Comparison of ENCODE assay signal across 8 cellular contexts in the genomic region with DNA sequence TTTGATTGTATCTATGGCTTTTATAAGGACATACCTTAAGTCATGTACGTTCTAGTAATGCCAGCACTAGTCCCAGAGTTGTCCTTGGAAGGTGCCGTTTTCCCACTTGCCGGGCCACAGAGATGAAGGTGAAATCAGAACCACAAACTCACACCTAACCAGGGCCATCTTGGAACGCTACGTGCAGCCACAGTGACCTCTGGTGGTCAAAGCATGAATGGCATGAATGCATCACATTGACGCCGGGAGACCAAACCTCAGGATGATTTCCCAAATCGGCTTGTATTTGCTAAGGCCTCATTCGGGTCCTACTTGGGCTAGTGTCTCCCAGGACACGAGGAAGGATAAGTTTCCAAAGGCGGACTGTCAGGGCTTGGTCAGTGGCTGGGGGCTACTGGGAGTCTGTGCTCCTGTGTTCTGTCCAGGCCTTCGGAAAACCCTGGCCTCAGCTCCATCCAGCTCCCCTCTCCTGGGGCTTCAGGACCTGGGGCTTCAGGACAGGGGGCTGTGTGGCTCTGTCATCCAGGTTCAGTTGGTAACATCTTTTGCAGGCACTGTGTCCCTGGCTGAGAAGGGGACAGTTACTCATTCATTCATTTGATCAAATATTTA.
DNase-seq lines count a peak whose midpoint lies in the region; ATAC-seq and TF ChIP-seq lines count a peak whose summit lies in the region.

No MANE protein-coding gene starts in this region.

- intact Hi-C loops in IMR-90 (cut with micrococcal nuclease) (loop anchor here (1.0 to 5.0 kb wide), 3 partner anchors 152 to 603 kb away; no protein-coding TSS in a partner anchor), adrenal gland (cut with DNase I) (loop anchor here (2.0 to 5.0 kb wide), 2 partner anchors 293 to 296 kb away; no protein-coding TSS in a partner anchor), left cardiac atrium (cut with DNase I) (loop anchor here in 1 of 2 donors (1.0 to 10.0 kb wide), 2 partner anchors 295 to 1084 kb away; no protein-coding TSS in a partner anchor)

- peak; percentile 94 for TF ChIP-seq RAD21 in IMR-90 (IDR thresholded peaks at IDR 0.05; ENCODE audit: low read length)

- H3K79me2 ChIP-seq in DOHH2 (ENCODE audit: control insufficient read depth, low read length), result no peaks in the 10 kb centered on the region
- no peaks in the 10 kb centered on the region for H3K79me2 ChIP-seq in SU-DHL-6 (ENCODE audit: insufficient read depth, low read length)

- in situ Hi-C loops in IMR-90 (cut with MboI; ENCODE audit: low sequenced_read_pairs), result loop anchor here (10.0 kb wide), 1 partner anchor 1084 kb away; no protein-coding TSS in a partner anchor

- BruUV-seq in IMR-90 (replicated peaks; lab: Mats Ljungman, UMichigan), result no TSS peak

- H4K8ac ChIP-seq in IMR-90 (ENCODE audit: low read depth in 2 of 2, low read length in 2 of 2), result no peak overlapping the region

- peak overlapping the region; percentile 2 for H2AK9ac ChIP-seq in IMR-90 (replicated peaks; ENCODE audit: low read depth, low read length, poor library complexity)

- no peak overlapping the region for H2BK15ac ChIP-seq in IMR-90 (ENCODE audit: low read depth, low read length)

- H2BK20ac ChIP-seq in IMR-90 (ENCODE audit: low read depth, low read length), result no peak overlapping the region

- H3K27me3 ChIP-seq in DOHH2 (ENCODE audit: control insufficient read depth, low read length) (peaks cover 11% of the 10 kb centered on the region; the same call in 1 of the 2 replicates), IMR-90 (ENCODE audit: control insufficient read depth, insufficient read depth, low read length) (no peaks in the 10 kb centered on the region), SU-DHL-6 (ENCODE audit: low read length) (no peaks in the 10 kb centered on the region), adrenal gland (no peaks in the 10 kb centered on the region)

- no peak overlapping the region for H4K91ac ChIP-seq in IMR-90 (ENCODE audit: insufficient read depth, low read depth, low read length)

- H3K27ac ChIP-seq in DOHH2 (ENCODE audit: low read depth, low read length), result no peak overlapping the region
- no peak overlapping the region for H3K27ac ChIP-seq in IMR-90 (ENCODE audit: insufficient read depth, low read length)
- H3K27ac ChIP-seq in SU-DHL-6 (ENCODE audit: low read depth, low read length), result no peak overlapping the region
- H3K27ac ChIP-seq in adrenal gland, result no peak overlapping the region

- H3K4me1 ChIP-seq in DOHH2 (ENCODE audit: control insufficient read depth, low read length) (no peaks in the 10 kb centered on the region), IMR-90 (ENCODE audit: control insufficient read depth, insufficient read depth, low read length) (no peaks in the 10 kb centered on the region), adrenal gland (replicated peaks in 1 of 2) (no peaks in the 10 kb centered on the region)

- no peaks in the 10 kb centered on the region for H3K9me1 ChIP-seq in IMR-90 (ENCODE audit: insufficient read depth, low read length)

- dilution Hi-C loops in IMR-90 (cut with HindIII; ENCODE audit: low sequenced_read_pairs, unreplicated experiment), result no loop called here

- POLR2A ChIA-PET in IMR-90 (lab: Charles Lee; ENCODE audit: unreplicated experiment), result no interaction called here

- no peaks in the 10 kb centered on the region for H3K79me1 ChIP-seq in IMR-90 (ENCODE audit: low read depth in 1 of 2, low read length in 2 of 2)

- H3K14ac ChIP-seq in IMR-90 (replicated peaks; ENCODE audit: low read depth, low read length), result no peak overlapping the region

- H3K4me3 ChIP-seq in DOHH2 (ENCODE audit: low read length), result no peak overlapping the region
- no peak overlapping the region for H3K4me3 ChIP-seq in IMR-90 (ENCODE audit: insufficient read depth, low read depth, low read length)
- H3K4me3 ChIP-seq in SU-DHL-6 (ENCODE audit: insufficient read depth, low read length, poor library complexity, severe bottlenecking), result no peak overlapping the region
- no peak overlapping the region for H3K4me3 ChIP-seq in adrenal gland

- ATAC-seq in IMR-90 (ENCODE audit: low read depth) (peak; percentile 92), left cardiac atrium (peak; percentile 53 to 74), GM18868 (IDR thresholded peaks at IDR 0.05; ENCODE audit: unreplicated experiment) (no peak), GM21717 (IDR thresholded peaks at IDR 0.05; ENCODE audit: unreplicated experiment) (no peak)

- H4K5ac ChIP-seq in IMR-90 (ENCODE audit: low read depth, low read length), result no peak overlapping the region

- H3K23ac ChIP-seq in IMR-90 (ENCODE audit: low read depth, low read length), result no peak overlapping the region

- peak overlapping the region; percentile 4 for H2AFZ ChIP-seq in IMR-90 (replicated peaks; ENCODE audit: low read length, poor library complexity)
- H2AFZ ChIP-seq in SU-DHL-6 (ENCODE audit: low read depth, low read length, severe bottlenecking), result no peak overlapping the region

- no peak overlapping the region for H3K18ac ChIP-seq in IMR-90 (ENCODE audit: low read depth, low read length)

- DNase-seq in IMR-90 (peak; percentile 41), adrenal gland (peak; percentile 50 to 91 (median 74)), left cardiac atrium (peak; percentile 64), putamen (ENCODE audit: low spot score) (peak; percentile 53)

- H2BK120ac ChIP-seq in IMR-90 (ENCODE audit: low read depth, low read length), result no peak overlapping the region

- H2BK5ac ChIP-seq in IMR-90 (ENCODE audit: low read depth, low read length, poor library complexity, severe bottlenecking), result no peak overlapping the region

- no peaks in the 10 kb centered on the region for H3K36me3 ChIP-seq in DOHH2 (ENCODE audit: control insufficient read depth, low read length)
- no peaks in the 10 kb centered on the region for H3K36me3 ChIP-seq in IMR-90 (ENCODE audit: control insufficient read depth, insufficient read depth, low read length)
- H3K36me3 ChIP-seq in SU-DHL-6 (ENCODE audit: low read length), result no peaks in the 10 kb centered on the region
- no peaks in the 10 kb centered on the region for H3K36me3 ChIP-seq in adrenal gland (replicated peaks in 1 of 2)

- H3K9me2 ChIP-seq in DOHH2 (replicated peaks; ENCODE audit: control insufficient read depth, low read length) (no peaks in the 10 kb centered on the region), SU-DHL-6 (replicated peaks; ENCODE audit: insufficient read depth, low read length) (no peaks in the 10 kb centered on the region)

- TF ChIP-seq POLR2A in IMR-90 (IDR thresholded peaks at IDR 0.05; ENCODE audit: low read depth, low read length) (no peak), adrenal gland (IDR thresholded peaks at IDR 0.05) (no peak)

- H4K20me1 ChIP-seq in DOHH2 (ENCODE audit: control insufficient read depth, insufficient read depth, low read depth, low read length), result no peaks in the 10 kb centered on the region
- no peaks in the 10 kb centered on the region for H4K20me1 ChIP-seq in IMR-90 (ENCODE audit: insufficient read depth, low read length)
- H4K20me1 ChIP-seq in SU-DHL-6 (ENCODE audit: low read depth, low read length), result no peaks in the 10 kb centered on the region

- H3K4ac ChIP-seq in IMR-90 (ENCODE audit: low read depth, low read length), result no peak overlapping the region

- H2AK5ac ChIP-seq in IMR-90 (ENCODE audit: low read depth, low read length), result no peak overlapping the region

- CTCF ChIA-PET in IMR-90 (lab: Yijun Ruan, JAX), result interaction anchor here (0.7 kb wide), 2 partner anchors 15 to 304 kb away, joined by 3 read pairs; no protein-coding TSS in a partner anchor

- H3K4me2 ChIP-seq in DOHH2 (ENCODE audit: low read length), result no peak overlapping the region
- H3K4me2 ChIP-seq in IMR-90 (ENCODE audit: low read depth, low read length), result no peak overlapping the region
- no peak overlapping the region for H3K4me2 ChIP-seq in SU-DHL-6 (ENCODE audit: low read depth, low read length, poor library complexity, severe bottlenecking)

- TF ChIP-seq CTCF in DOHH2 (IDR thresholded peaks at IDR 0.05; ENCODE audit: low read depth, low read length, poor library complexity, severe bottlenecking) (peak; percentile 90), IMR-90 (conservative IDR thresholded peaks at IDR 0.05; ENCODE audit: low read depth, low read length) (peak; percentile 90), SU-DHL-6 (IDR thresholded peaks at IDR 0.05; ENCODE audit: insufficient read depth, low read length, poor library complexity, severe bottlenecking) (peak; percentile 72), adrenal gland (IDR thresholded peaks at IDR 0.05) (peak; percentile 92 to 97 (median 93))

- H3K9ac ChIP-seq in IMR-90 (ENCODE audit: low read depth, low read length), result no peak overlapping the region
- no peak overlapping the region for H3K9ac ChIP-seq in SU-DHL-6 (ENCODE audit: low read length)

- 0% methylated on average over 4 of the region's 12 CpGs; no CpG with 5 or more reads in 1 of the 2 experiments for WGBS in IMR-90 (ENCODE audit: extremely low coverage in 2 of 2, insufficient read length in 1 of 2), 2 experiments
- 3 to 11% (median 10%) methylated on average over 6 to 12 of the region's 12 CpGs for WGBS in adrenal gland, 4 donors

- H3K9me3 ChIP-seq in DOHH2 (ENCODE audit: control insufficient read depth, insufficient read depth, low read length), result no peaks in the 10 kb centered on the region
- no peaks in the 10 kb centered on the region for H3K9me3 ChIP-seq in IMR-90 (ENCODE audit: control insufficient read depth, insufficient read depth, low read length)
- no peaks in the 10 kb centered on the region for H3K9me3 ChIP-seq in SU-DHL-6 (ENCODE audit: insufficient read depth, low read length)
- no peaks in the 10 kb centered on the region for H3K9me3 ChIP-seq in adrenal gland (replicated peaks in 1 of 3)

- no peak overlapping the region for H3K56ac ChIP-seq in IMR-90 (ENCODE audit: extremely low read depth, insufficient read depth, low read length)

- no peaks in the 10 kb centered on the region for H3F3A ChIP-seq in DOHH2 (ENCODE audit: control insufficient read depth, insufficient read depth)
- no peaks in the 10 kb centered on the region for H3F3A ChIP-seq in SU-DHL-6 (ENCODE audit: insufficient read depth)

TF ChIP-seq in IMR-90, 13 proteins besides CTCF, POLR2A, EP300 and RAD21:
- TF ChIP-seq CEBPB (IDR thresholded peaks at IDR 0.05; ENCODE audit: low read depth, low read length) (no peak), SMC3 (IDR thresholded peaks at IDR 0.05; ENCODE audit: low read depth, low read length) (peak; percentile 89)

Comparison
In these comparisons a context has a peak if more than half of its experiments do, and no peak if none do; other contexts are left out.
1. ATAC-seq: peak in IMR-90 (single experiment) and left cardiac atrium (2 of 2); none in GM18868 (single experiment) and GM21717 (single experiment).
2. Peak in every context shown above with its lines, with median percentiles within 50 percentile points of each other: CTCF ChIP-seq and DNase-seq.